In the genomic region with DNA sequence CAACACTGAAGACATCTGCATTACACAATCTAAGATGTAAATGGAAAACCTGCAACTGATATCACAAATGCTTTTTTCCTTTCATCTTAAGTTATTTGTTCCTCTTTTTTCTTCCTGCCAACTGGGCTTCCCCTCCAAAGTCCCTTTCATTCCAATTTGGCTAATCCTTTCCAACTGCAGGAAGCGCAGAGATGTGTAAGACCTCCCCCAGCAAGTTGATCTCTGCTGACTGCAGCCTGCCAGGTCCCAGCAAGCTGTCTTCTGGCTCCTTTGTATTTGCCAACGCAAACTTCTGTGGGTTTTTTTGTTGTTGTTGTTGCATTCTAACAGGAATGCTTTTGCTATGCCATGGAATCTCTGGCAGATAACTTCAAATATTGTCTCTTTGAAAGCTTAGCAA, we compare ENCODE assay signal across 22 cellular contexts. TPM values are rescaled to one million over a fixed set of nuclear protein-coding genes. Genes with fewer than 3 reads are reported as not detected.
DNase-seq lines count a peak whose midpoint lies in the region; TF ChIP-seq lines count a peak whose summit lies in the region.
"Had no signal": no experiment of that assay in that cellular context is flagged by ENCODE, and none has a peak within 500 bp of the region (broad histone marks: within the 10 kb centered on the region; RNA-seq: fewer than 3 reads in every experiment).

No MANE protein-coding gene starts in this region.

- no peaks in the 10 kb centered on the region for H3K27me3 Mint-ChIP-seq in activated T-helper 2 cell treated with anti-CD3 and anti-CD28 coated beads, Interferon-gamma antibody, Interleukin-2, Interleukin-4, amounts not matched to agents 10 μg/mL and 5 μg/mL and 100 μg/mL, durations not matched to agents 14 hours and 24 hours and 36 hours (ENCODE audit: low read depth)
- H3K27me3 Mint-ChIP-seq: activated naive CD4-positive, alpha-beta T cell treated with anti-CD3 and anti-CD28 coated beads, Interleukin-2, amount 50 U/mL, for 24 hours; effector memory CD8-positive, alpha-beta T cell; naive thymus-derived CD8-positive, alpha-beta T cell; stimulated activated naive CD8-positive, alpha-beta T cell treated with anti-CD3 and anti-CD28 coated beads, Interleukin-15, Interleukin-2, amounts not matched to agents 100 ng/mL and 50 ng/mL, for 24 hours had no signal

- H3K36me3 ChIP-seq in HUES48 (ENCODE audit: control insufficient read depth, insufficient read depth, low read length) (no peaks in the 10 kb centered on the region), iPS-20b (ENCODE audit: insufficient read depth, low read depth, low read length) (no peaks in the 10 kb centered on the region)
- H3K36me3 ChIP-seq: lower lobe of right lung, upper lobe of right lung had no signal

- intact Hi-C loops in activated T-helper 2 cell treated with anti-CD3 and anti-CD28 coated beads, Interferon-gamma antibody, Interleukin-2, Interleukin-4, amounts not matched to agents 10 μg/mL and 5 μg/mL and 100 μg/mL, durations not matched to agents 14 hours and 24 hours and 36 hours (cut with micrococcal nuclease) = no loop called here

- peaks cover 38% of the 10 kb centered on the region for H3K4me1 ChIP-seq in HUES48 (ENCODE audit: control insufficient read depth, insufficient read depth, low read length)
- peaks cover 31% of the 10 kb centered on the region; the same call in 1 of the 2 replicates for H3K4me1 ChIP-seq in iPS-20b (ENCODE audit: insufficient read depth, low read length)
- H3K4me1 ChIP-seq: lower lobe of right lung, upper lobe of right lung had no signal

- H3K27me3 ChIP-seq in HUES48 (ENCODE audit: control insufficient read depth, insufficient read depth, low read length) (no peaks in the 10 kb centered on the region), iPS-20b (ENCODE audit: insufficient read depth, low read length) (no peaks in the 10 kb centered on the region)
- H3K27me3 ChIP-seq: upper lobe of right lung had no signal

- TF ChIP-seq CTCF in 22Rv1 (IDR thresholded peaks at IDR 0.05) = no peak

- H3K27ac ChIP-seq in 22Rv1 (peak overlapping the region; percentile 42), HUES48 (ENCODE audit: low read depth, low read length) (peak overlapping the region; percentile 97), iPS-20b (ENCODE audit: low read length) (peak overlapping the region; percentile 86)
- H3K27ac ChIP-seq: lower lobe of right lung, upper lobe of right lung had no signal

- H3K9me3 Mint-ChIP-seq in activated T-helper 2 cell treated with anti-CD3 and anti-CD28 coated beads, Interferon-gamma antibody, Interleukin-2, Interleukin-4, amounts not matched to agents 10 μg/mL and 5 μg/mL and 100 μg/mL, durations not matched to agents 14 hours and 24 hours and 36 hours = peaks cover 18% of the 10 kb centered on the region

- peak; percentile 80 for DNase-seq in astrocyte of the hippocampus (ENCODE audit: low read depth, low spot score)
- DNase-seq in germinal center (ENCODE audit: low spot score) = no peak
- DNase-seq in RKO (ENCODE audit: low spot score) = no peak
- no peak for DNase-seq in NCI-H510A (lab: John Stamatoyannopoulos, UW)
- DNase-seq in activated T-helper 2 cell treated with anti-CD3 and anti-CD28 coated beads, Interferon-gamma antibody, Interleukin-2, Interleukin-4, amounts not matched to agents 10 μg/mL and 5 μg/mL and 100 μg/mL, durations not matched to agents 14 hours and 24 hours and 36 hours (ENCODE audit: low spot score) = no peak
- DNase-seq: ACHN; activated CD4-positive, alpha-beta T cell treated with anti-CD3 and anti-CD28 coated beads, Interleukin-2, amount 50 U/mL, for 1 hour; COR-L47; effector memory CD8-positive, alpha-beta T cell; immature natural killer cell; lower lobe of right lung; naive thymus-derived CD8-positive, alpha-beta T cell; NCI-H1694 treated with DMSO at 0.1 percent for 48 hours; NCI-H510A treated with DMSO at 0.1 percent for 48 hours; upper lobe of right lung had no signal

- H3K27ac Mint-ChIP-seq in activated T-helper 2 cell treated with anti-CD3 and anti-CD28 coated beads, Interferon-gamma antibody, Interleukin-2, Interleukin-4, amounts not matched to agents 10 μg/mL and 5 μg/mL and 100 μg/mL, durations not matched to agents 14 hours and 24 hours and 36 hours = no peak overlapping the region
- H3K27ac Mint-ChIP-seq: activated naive CD4-positive, alpha-beta T cell treated with anti-CD3 and anti-CD28 coated beads, Interleukin-2, amount 50 U/mL, for 24 hours; effector memory CD8-positive, alpha-beta T cell; immature natural killer cell; stimulated activated naive CD8-positive, alpha-beta T cell treated with anti-CD3 and anti-CD28 coated beads, Interleukin-15, Interleukin-2, amounts not matched to agents 100 ng/mL and 50 ng/mL, for 24 hours had no signal

- H3K4me3 ChIP-seq in HUES48 (ENCODE audit: low read depth, low read length) (peak overlapping the region; percentile 9; the same call in 1 of the 2 replicates), iPS-20b (ENCODE audit: low read length) (peak overlapping the region; percentile 34; the same call in 1 of the 2 replicates)
- H3K4me3 ChIP-seq: GM12878, lower lobe of right lung, upper lobe of right lung had no signal

- no peaks in the 10 kb centered on the region for H3K9me3 ChIP-seq in HUES48 (ENCODE audit: control insufficient read depth, insufficient read depth, low read length)
- no peaks in the 10 kb centered on the region for H3K9me3 ChIP-seq in iPS-20b (ENCODE audit: insufficient read depth, low read depth, low read length)
- H3K9me3 ChIP-seq: lower lobe of right lung, upper lobe of right lung had no signal

- no peak overlapping the region for H3K9ac ChIP-seq in HUES48 (ENCODE audit: low read depth, low read length)
- H3K9ac ChIP-seq in iPS-20b (ENCODE audit: low read depth, low read length) = peak overlapping the region; percentile 51; the same call in 1 of the 2 replicates

- no peak overlapping the region for H3K4me3 Mint-ChIP-seq in activated T-helper 2 cell treated with anti-CD3 and anti-CD28 coated beads, Interferon-gamma antibody, Interleukin-2, Interleukin-4, amounts not matched to agents 10 μg/mL and 5 μg/mL and 100 μg/mL, durations not matched to agents 14 hours and 24 hours and 36 hours (ENCODE audit: low read depth)
- H3K4me3 Mint-ChIP-seq: activated naive CD4-positive, alpha-beta T cell treated with anti-CD3 and anti-CD28 coated beads, Interleukin-2, amount 50 U/mL, for 24 hours; effector memory CD8-positive, alpha-beta T cell; immature natural killer cell; naive thymus-derived CD8-positive, alpha-beta T cell; stimulated activated naive CD8-positive, alpha-beta T cell treated with anti-CD3 and anti-CD28 coated beads, Interleukin-15, Interleukin-2, amounts not matched to agents 100 ng/mL and 50 ng/mL, for 24 hours had no signal

- H3K4me1 Mint-ChIP-seq in activated T-helper 2 cell treated with anti-CD3 and anti-CD28 coated beads, Interferon-gamma antibody, Interleukin-2, Interleukin-4, amounts not matched to agents 10 μg/mL and 5 μg/mL and 100 μg/mL, durations not matched to agents 14 hours and 24 hours and 36 hours (ENCODE audit: low read depth) = no peaks in the 10 kb centered on the region
- H3K4me1 Mint-ChIP-seq: activated naive CD4-positive, alpha-beta T cell treated with anti-CD3 and anti-CD28 coated beads, Interleukin-2, amount 50 U/mL, for 24 hours; naive thymus-derived CD8-positive, alpha-beta T cell had no signal

- no peaks in the 10 kb centered on the region for H3K36me3 Mint-ChIP-seq in activated T-helper 2 cell treated with anti-CD3 and anti-CD28 coated beads, Interferon-gamma antibody, Interleukin-2, Interleukin-4, amounts not matched to agents 10 μg/mL and 5 μg/mL and 100 μg/mL, durations not matched to agents 14 hours and 24 hours and 36 hours (ENCODE audit: low read depth)
- H3K36me3 Mint-ChIP-seq: activated naive CD4-positive, alpha-beta T cell treated with anti-CD3 and anti-CD28 coated beads, Interleukin-2, amount 50 U/mL, for 24 hours; naive thymus-derived CD8-positive, alpha-beta T cell had no signal

RNA-seq across cellular contexts. Expression of gene LRRC4C, which starts 38.5 kb away (rescaled TPM):
- not detected in 2 replicates for total RNA-seq in activated T-helper 2 cell treated with anti-CD3 and anti-CD28 coated beads, Interferon-gamma antibody, Interleukin-2, Interleukin-4, amounts not matched to agents 10 μg/mL and 5 μg/mL and 100 μg/mL, durations not matched to agents 14 hours and 24 hours and 36 hours
- total RNA-seq: GM12878; naive thymus-derived CD8-positive, alpha-beta T cell; PC-3 had no signal

Comparison
In these comparisons a context has a peak if more than half of its experiments do, and no peak if none do; other contexts are left out.
1. H3K27ac ChIP-seq: peak in every context shown above with its lines; median percentile 97 in HUES48; 86 in iPS-20b; 42 in 22Rv1.